ENCODE assay signal across 27 cellular contexts in the genomic region with DNA sequence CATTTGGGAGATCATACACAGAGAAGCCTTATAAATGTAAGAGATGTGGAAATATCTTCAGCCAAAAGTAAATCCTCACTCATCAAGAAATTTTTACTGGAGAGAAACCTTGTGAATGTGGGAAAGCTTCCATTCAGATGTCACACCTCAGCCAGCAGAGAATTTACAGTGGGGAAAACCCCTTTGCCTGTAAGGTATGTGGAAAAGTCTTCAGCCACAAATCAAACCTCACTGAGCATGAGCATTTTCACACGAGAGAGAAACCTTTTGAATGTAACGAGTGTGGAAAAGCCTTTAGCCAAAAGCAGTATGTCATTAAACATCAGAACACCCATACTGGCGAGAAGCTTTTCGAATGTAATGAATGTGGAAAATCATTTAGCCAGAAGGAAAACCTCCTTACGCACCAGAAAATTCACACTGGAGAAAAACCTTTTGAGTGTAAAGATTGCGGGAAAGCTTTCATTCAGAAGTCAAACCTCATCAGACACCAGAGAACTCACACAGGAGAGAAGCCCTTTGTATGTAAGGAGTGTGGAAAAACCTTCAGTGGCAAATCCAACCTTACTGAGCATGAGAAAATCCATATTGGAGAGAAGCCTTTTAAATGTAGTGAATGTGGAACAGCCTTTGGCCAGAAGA. TPM values are rescaled to one million over a fixed set of nuclear protein-coding genes. Genes with fewer than 3 reads are reported as not detected.
DNase-seq lines count a peak whose midpoint lies in the region; ATAC-seq and TF ChIP-seq lines count a peak whose summit lies in the region.
"Had no signal": no experiment of that assay in that cellular context is flagged by ENCODE, and none has a peak within 500 bp of the region (broad histone marks: within the 10 kb centered on the region; RNA-seq: fewer than 3 reads in every experiment).

No MANE protein-coding gene starts in this region.

- no peaks in the 10 kb centered on the region for H3K4me1 ChIP-seq in mammary epithelial cell (ENCODE audit: insufficient read depth, low read length)
- no peaks in the 10 kb centered on the region for H3K4me1 ChIP-seq in IMR-90 (ENCODE audit: control insufficient read depth, insufficient read depth, low read length)
- H3K4me1 ChIP-seq in duodenal mucosa (ENCODE audit: control insufficient read depth in 1 of 2, insufficient read depth in 2 of 2, low read length in 2 of 2), result no peaks in the 10 kb centered on the region
- no peaks in the 10 kb centered on the region for H3K4me1 ChIP-seq in thoracic aorta (ENCODE audit: control insufficient read depth in 1 of 2, low read depth in 2 of 2)
- H3K4me1 ChIP-seq in osteoblast (ENCODE audit: insufficient read depth, low read length), result no peaks in the 10 kb centered on the region
- H3K4me1 ChIP-seq: BE2C, SJSA1 had no signal

- H3K79me2 ChIP-seq in mammary epithelial cell (ENCODE audit: insufficient read depth, low read length), result peaks cover 16% of the 10 kb centered on the region
- peaks cover 7% of the 10 kb centered on the region for H3K79me2 ChIP-seq in osteoblast (ENCODE audit: insufficient read depth, low read length)

- no peaks in the 10 kb centered on the region for H3K27me3 ChIP-seq in mammary epithelial cell (ENCODE audit: insufficient read depth, low read length)
- no peaks in the 10 kb centered on the region for H3K27me3 ChIP-seq in IMR-90 (ENCODE audit: control insufficient read depth, insufficient read depth, low read length)
- no peaks in the 10 kb centered on the region for H3K27me3 ChIP-seq in duodenal mucosa (ENCODE audit: control insufficient read depth in 1 of 2, insufficient read depth in 2 of 2, low read length in 2 of 2)
- no peaks in the 10 kb centered on the region for H3K27me3 ChIP-seq in thoracic aorta (replicated peaks; ENCODE audit: insufficient read depth)
- no peaks in the 10 kb centered on the region for H3K27me3 ChIP-seq in osteoblast (ENCODE audit: insufficient read depth, low read length)
- H3K27me3 ChIP-seq: BE2C, SJSA1 had no signal

- H3K9me3 Mint-ChIP-seq in MCF 10A (ENCODE audit: unreplicated experiment), result peaks cover 8% of the 10 kb centered on the region

- H3K79me1 ChIP-seq in IMR-90 (ENCODE audit: low read depth in 1 of 2, low read length in 2 of 2), result peaks cover 8 to 21% of the 10 kb centered on the region in 2 experiments; a peak in 3 of 4 replicates

- no peak overlapping the region for H3K4me3 Mint-ChIP-seq in MCF 10A (ENCODE audit: unreplicated experiment)

- H2BK120ac ChIP-seq in IMR-90 (ENCODE audit: low read depth, low read length), result no peak overlapping the region

- H3K4me3 ChIP-seq in mammary epithelial cell (replicated peaks in 1 of 3; ENCODE audit: insufficient read depth in 1 of 3, low read depth in 2 of 3, low read length in 3 of 3), result no peak overlapping the region
- H3K4me3 ChIP-seq in IMR-90 (ENCODE audit: insufficient read depth, low read depth, low read length), result no peak overlapping the region
- peak overlapping the region; percentile 19 to 24 for H3K4me3 ChIP-seq in duodenal mucosa (ENCODE audit: low read depth in 1 of 2, low read length in 2 of 2)
- H3K4me3 ChIP-seq in thoracic aorta, result peak overlapping the region; percentile 16
- H3K4me3 ChIP-seq in osteoblast (ENCODE audit: insufficient read depth, low read length), result no peak overlapping the region
- H3K4me3 ChIP-seq: SJSA1 had no signal

- intact Hi-C loops in MCF 10A (cut with micrococcal nuclease), result no loop called here
- intact Hi-C loops in mammary epithelial cell (cut with micrococcal nuclease), result no loop called here
- intact Hi-C loops in IMR-90 (cut with micrococcal nuclease), result no loop called here

- TF ChIP-seq CTCF in MCF 10A (IDR thresholded peaks at IDR 0.05; ENCODE audit: unreplicated experiment) (no peak), mammary epithelial cell (conservative IDR thresholded peaks at IDR 0.05 in 1 of 2, IDR thresholded peaks at IDR 0.05 in 1 of 2; ENCODE audit: extremely low read depth in 1 of 2, insufficient read depth in 1 of 2, low read depth in 1 of 2, low read length in 2 of 2) (no peak), IMR-90 (conservative IDR thresholded peaks at IDR 0.05; ENCODE audit: low read depth, low read length) (no peak), thoracic aorta (IDR thresholded peaks at IDR 0.05) (no peak), osteoblast (IDR thresholded peaks at IDR 0.05; ENCODE audit: extremely low read depth, low read depth, low read length) (no peak)

- no peak overlapping the region for H2AFZ ChIP-seq in mammary epithelial cell (ENCODE audit: low read depth, low read length)
- no peak overlapping the region for H2AFZ ChIP-seq in IMR-90 (replicated peaks; ENCODE audit: low read length, poor library complexity)
- H2AFZ ChIP-seq in osteoblast (ENCODE audit: low read length), result no peak overlapping the region

- H3K36me3 ChIP-seq in mammary epithelial cell (ENCODE audit: insufficient read depth, low read length), result peaks cover 52% of the 10 kb centered on the region
- peaks cover 64% of the 10 kb centered on the region for H3K36me3 ChIP-seq in IMR-90 (ENCODE audit: control insufficient read depth, insufficient read depth, low read length)
- peaks cover 49 to 65% of the 10 kb centered on the region in 2 donors for H3K36me3 ChIP-seq in duodenal mucosa (ENCODE audit: control insufficient read depth in 1 of 2, insufficient read depth in 2 of 2, low read length in 2 of 2)
- H3K36me3 ChIP-seq in thoracic aorta, result peaks cover 74% of the 10 kb centered on the region
- H3K36me3 ChIP-seq in osteoblast (ENCODE audit: insufficient read depth, low read length), result peaks cover 66% of the 10 kb centered on the region

- no peak overlapping the region for H2BK20ac ChIP-seq in IMR-90 (ENCODE audit: low read depth, low read length)

- H2AK5ac ChIP-seq in IMR-90 (ENCODE audit: low read depth, low read length), result no peak overlapping the region

- no peak overlapping the region for H2BK5ac ChIP-seq in IMR-90 (ENCODE audit: low read depth, low read length, poor library complexity, severe bottlenecking)

- no peak overlapping the region for H3K4ac ChIP-seq in IMR-90 (ENCODE audit: low read depth, low read length)

- POLR2A ChIA-PET in MCF 10A (lab: Yijun Ruan, JAX) (interaction anchor here (0.6 to 1.2 kb wide), 3 partner anchors 14 to 340 kb away, joined by 3 read pairs; a partner anchor contains a TSS), IMR-90 (lab: Charles Lee; ENCODE audit: unreplicated experiment) (no interaction called here)

- no peak overlapping the region for H3K14ac ChIP-seq in IMR-90 (replicated peaks; ENCODE audit: low read depth, low read length)

- H2BK15ac ChIP-seq in IMR-90 (ENCODE audit: low read depth, low read length), result no peak overlapping the region

- H2AK9ac ChIP-seq in IMR-90 (replicated peaks; ENCODE audit: low read depth, low read length, poor library complexity), result no peak overlapping the region

- dilution Hi-C loops in mammary epithelial cell (cut with HindIII; ENCODE audit: low sequenced_read_pairs), result no loop called here
- dilution Hi-C loops in IMR-90 (cut with HindIII; ENCODE audit: low sequenced_read_pairs, unreplicated experiment), result no loop called here

- DNase-seq in MCF 10A (ENCODE audit: unreplicated experiment) (peak; percentile 6), mammary epithelial cell (no peak), IMR-90 (no peak), thoracic aorta (ENCODE audit: low spot score) (no peak), osteoblast (ENCODE audit: insufficient read length, low spot score, missing footprints) (no peak)
- no peak for DNase-seq in activated CD4-positive, alpha-beta T cell treated with anti-CD3 and anti-CD28 coated beads for 1 hour
- DNase-seq: ACHN, BE2C, COR-L47, DMS 273 treated with DMSO at 0.1 percent for 48 hours, DMS79, GF-D8, HCEC 1CT, KBM-7, MM.1S, NCI-H1417, NCI-H1694, NCI-H2029 treated with DMSO at 0.1 percent for 48 hours, NCI-H446 treated with DMSO at 0.1 percent for 48 hours, NCI-H526, Right ventricle myocardium superior, RPMI8226 had no signal

- no peak overlapping the region for H3K56ac ChIP-seq in IMR-90 (ENCODE audit: extremely low read depth, insufficient read depth, low read length)

- H3K4me1 Mint-ChIP-seq in MCF 10A (ENCODE audit: insufficient read depth, unreplicated experiment), result no peaks in the 10 kb centered on the region

- CTCF ChIA-PET in MCF 10A (lab: Yijun Ruan, JAX) (no interaction called here), mammary epithelial cell (lab: Charles Lee; ENCODE audit: low non-redundant PET) (no interaction called here), IMR-90 (lab: Yijun Ruan, JAX) (no interaction called here)

- no peak overlapping the region for H3K23ac ChIP-seq in IMR-90 (ENCODE audit: low read depth, low read length)

- H3K27ac ChIP-seq in mammary epithelial cell (ENCODE audit: insufficient read depth, low read depth, low read length) (no peak overlapping the region), IMR-90 (ENCODE audit: insufficient read depth, low read length) (no peak overlapping the region), duodenal mucosa (ENCODE audit: low read depth, low read length) (no peak overlapping the region), thoracic aorta (no peak overlapping the region), osteoblast (ENCODE audit: low read depth, low read length) (no peak overlapping the region)
- H3K27ac ChIP-seq: 22Rv1, SJSA1 had no signal

- H3K9ac ChIP-seq in mammary epithelial cell (ENCODE audit: insufficient read depth, low read length) (no peak overlapping the region), IMR-90 (ENCODE audit: low read depth, low read length) (no peak overlapping the region), duodenal mucosa (ENCODE audit: low read depth in 1 of 2, low read length in 2 of 2) (no peak overlapping the region)

- no peak for TF ChIP-seq POLR2A in IMR-90 (IDR thresholded peaks at IDR 0.05; ENCODE audit: low read depth, low read length)

- no peak for TF ChIP-seq RAD21 in IMR-90 (IDR thresholded peaks at IDR 0.05; ENCODE audit: low read length)

- H3K9me3 ChIP-seq in mammary epithelial cell (replicated peaks; ENCODE audit: insufficient read depth, low read length) (peaks cover 46% of the 10 kb centered on the region), IMR-90 (ENCODE audit: control insufficient read depth, insufficient read depth, low read length) (peaks cover 36% of the 10 kb centered on the region), duodenal mucosa (ENCODE audit: control insufficient read depth in 1 of 2, low read length in 2 of 2) (peaks cover 57 to 69% of the 10 kb centered on the region in 2 donors), thoracic aorta (peaks cover 80% of the 10 kb centered on the region), osteoblast (ENCODE audit: low read depth, low read length) (peaks cover 14% of the 10 kb centered on the region)

- H3K4me2 ChIP-seq in mammary epithelial cell (ENCODE audit: insufficient read depth, low read depth, low read length) (no peak overlapping the region), IMR-90 (ENCODE audit: low read depth, low read length) (no peak overlapping the region), osteoblast (ENCODE audit: insufficient read depth, low read length) (no peak overlapping the region)

- H3K27ac Mint-ChIP-seq in MCF 10A (ENCODE audit: low read depth, unreplicated experiment), result no peak overlapping the region

- no peak overlapping the region for H4K5ac ChIP-seq in IMR-90 (ENCODE audit: low read depth, low read length)

- no peak overlapping the region for H3K18ac ChIP-seq in IMR-90 (ENCODE audit: low read depth, low read length)

- H4K8ac ChIP-seq in IMR-90 (ENCODE audit: low read depth in 2 of 2, low read length in 2 of 2), result no peak overlapping the region

- no peaks in the 10 kb centered on the region for H3K9me1 ChIP-seq in IMR-90 (ENCODE audit: insufficient read depth, low read length)

- 93% methylated on average over 6 of the region's 6 CpGs for WGBS in mammary epithelial cell (ENCODE audit: low coverage, missing lambda C conversion rate)
- no CpG with 5 or more reads among the region's 6 CpGs for WGBS in IMR-90 (ENCODE audit: extremely low coverage in 2 of 2, insufficient read length in 1 of 2), 2 experiments

- H4K91ac ChIP-seq in IMR-90 (ENCODE audit: insufficient read depth, low read depth, low read length), result no peak overlapping the region

- H3K36me3 Mint-ChIP-seq in MCF 10A (ENCODE audit: insufficient read depth, unreplicated experiment), result peaks cover 82% of the 10 kb centered on the region

- BruUV-seq in MCF 10A (replicated peaks; lab: Mats Ljungman, UMichigan), result no TSS peak
- BruUV-seq in mammary epithelial cell (replicated peaks; lab: Mats Ljungman, UMichigan), result no TSS peak
- BruUV-seq in IMR-90 (replicated peaks; lab: Mats Ljungman, UMichigan), result TSS peak; percentile 57

- in situ Hi-C loops in mammary epithelial cell (cut with MboI; ENCODE audit: low sequenced_read_pairs in 2 of 2) (no loop called here), IMR-90 (cut with MboI; ENCODE audit: low sequenced_read_pairs) (no loop called here)

- no peaks in the 10 kb centered on the region for H3K27me3 Mint-ChIP-seq in MCF 10A (ENCODE audit: insufficient read depth, unreplicated experiment)

- ATAC-seq in IMR-90 (ENCODE audit: low read depth) (no peak), thoracic aorta (ENCODE audit: insufficient number of reproducible peaks, low FRiP score, low read depth) (no peak), HG03439 (IDR thresholded peaks at IDR 0.05; ENCODE audit: unreplicated experiment) (no peak)
- ATAC-seq: HepG2 had no signal

- H4K20me1 ChIP-seq in mammary epithelial cell (ENCODE audit: insufficient read depth, low read length) (no peaks in the 10 kb centered on the region), IMR-90 (ENCODE audit: insufficient read depth, low read length) (no peaks in the 10 kb centered on the region), osteoblast (ENCODE audit: insufficient read depth, low read length) (peaks cover 2% of the 10 kb centered on the region)

RNA-seq across cellular contexts. Expression of a gene that starts 21.5 kb away (rescaled TPM):
- total RNA-seq in MCF 10A (2022), result 102 and 132 TPM in 2 replicates
- total RNA-seq in mammary epithelial cell, result 10 to 100 TPM; 74.5 to 77.3 TPM
- 39.5 TPM for polyA plus RNA-seq in mammary epithelial cell
- polyA minus RNA-seq in mammary epithelial cell, result 25.0 TPM
- 106 and 129 TPM in 2 replicates for total RNA-seq in IMR-90 (2012; rRNA removed)
- polyA plus RNA-seq in IMR-90 (2012; rRNA removed), result 42.6 and 61.6 TPM in 2 replicates
- polyA plus RNA-seq in IMR-90 (2012; cell fraction: cytosol; rRNA removed), result 4.6 and 10.2 TPM in 2 replicates
- polyA plus RNA-seq in IMR-90 (2012; cell fraction: nucleus; rRNA removed; ENCODE audit: low replicate concordance), result 2.1 and 22.2 TPM in 2 replicates
- total RNA-seq in thoracic aorta, result 10 to 100 TPM; 37.8 to 71.1 TPM
- total RNA-seq in osteoblast, result 65.7 and 82.2 TPM in 2 replicates

RNA-seq across cellular contexts. Expression of a gene that starts 22.0 kb away (rescaled TPM):
- total RNA-seq in MCF 10A (2022), result 2.9 and 3.6 TPM in 2 replicates
- 1 to 10 TPM; 2.8 to 3.5 TPM for total RNA-seq in mammary epithelial cell
- 1.5 TPM for polyA plus RNA-seq in mammary epithelial cell
- polyA minus RNA-seq in mammary epithelial cell, result not detected
- 6.4 and 7.5 TPM in 2 replicates for total RNA-seq in IMR-90 (2012; rRNA removed)
- polyA plus RNA-seq in IMR-90 (2012; rRNA removed), result 2.1 and 2.3 TPM in 2 replicates
- polyA plus RNA-seq in IMR-90 (2012; cell fraction: cytosol; rRNA removed), result 0.55 and 0.70 TPM in 2 replicates
- 1.7 and 8.1 TPM in 2 replicates for polyA plus RNA-seq in IMR-90 (2012; cell fraction: nucleus; rRNA removed; ENCODE audit: low replicate concordance)
- 1 to 10 TPM; 1.9 to 6.6 TPM for total RNA-seq in thoracic aorta
- total RNA-seq in osteoblast, result 6.9 and 7.1 TPM in 2 replicates

Comparison
In these comparisons a context has a peak if more than half of its experiments do, and no peak if none do; other contexts are left out.
1. H3K4me3 ChIP-seq: peak in duodenal mucosa (2 of 2) and thoracic aorta (single experiment); none in mammary epithelial cell (0 of 3), IMR-90 (single experiment) and osteoblast (single experiment).